Comparison of ENCODE assay signal across 7 cellular contexts in genomic region chr15:33068007-33068441, GRCh38.
DNase-seq lines count a peak whose midpoint lies in the region; ATAC-seq and TF ChIP-seq lines count a peak whose summit lies in the region.

No MANE protein-coding gene starts in this region.

- peak; percentile 46 for ATAC-seq in GM18861 (IDR thresholded peaks at IDR 0.05; ENCODE audit: unreplicated experiment)
- no peak for ATAC-seq in HG03565 (IDR thresholded peaks at IDR 0.05; ENCODE audit: unreplicated experiment)

- DNase-seq in MV-4-11 (lab: John Stamatoyannopoulos, UW) (peak; percentile 79), amygdala (lab: John Stamatoyannopoulos, UW) (peak in 30 of 56 donors; percentile 3 to 62 (median 19)), left kidney (ENCODE audit: low read depth, low spot score) (peak; percentile 63), suprapubic skin (ENCODE audit: low spot score in 2 of 2) (peak in 1 of 2 donors; percentile 83), NCI-H2196 treated with DMSO at 0.1 percent for 48 hours (lab: John Stamatoyannopoulos, UW; ENCODE audit: unreplicated experiment) (no peak)

- H3K4me1 ChIP-seq in suprapubic skin = peaks cover 27% of the 10 kb centered on the region

- 19% methylated on average over 13 of the region's 14 CpGs for WGBS in suprapubic skin

- TF ChIP-seq EP300 in suprapubic skin (IDR thresholded peaks at IDR 0.05) = no peak

- peak overlapping the region; percentile 41 for H3K4me3 ChIP-seq in suprapubic skin

- TF ChIP-seq CTCF in suprapubic skin (IDR thresholded peaks at IDR 0.05) = no peak

- no peak for TF ChIP-seq POLR2A in suprapubic skin (IDR thresholded peaks at IDR 0.05)

- H3K36me3 ChIP-seq in suprapubic skin = no peaks in the 10 kb centered on the region

- H3K27ac ChIP-seq in suprapubic skin = peak overlapping the region; percentile 88

- no peaks in the 10 kb centered on the region for H3K9me3 ChIP-seq in suprapubic skin

- no peaks in the 10 kb centered on the region for H3K27me3 ChIP-seq in suprapubic skin
